Comparison of ENCODE assay signal across 1 cellular context in genomic region chr11:118928108-118928869, GRCh38.
A peak's percentile ranks its signal among the peaks of the same experiment; 100 is the strongest.
TF ChIP-seq lines count a peak whose summit lies in the region.

No MANE protein-coding gene starts in this region.

TF ChIP-seq in GM12878, 131 proteins besides CTCF, POLR2A, EP300 and RAD21 (continued from another document):
- peak; percentile 57 for TF ChIP-seq SKIL (IDR thresholded peaks at IDR 0.05; ENCODE audit: low read depth, poor library complexity, severe bottlenecking)
- TF ChIP-seq ZBED1 (IDR thresholded peaks at IDR 0.05; ENCODE audit: borderline replicate concordance), result no peak
- TF ChIP-seq KLF5 (IDR thresholded peaks at IDR 0.05; ENCODE audit: partially characterized antibody), result peak; percentile 52
- peak; percentile 23; the same call in 1 of the 2 replicates for TF ChIP-seq ZNF207 (IDR thresholded peaks at IDR 0.05; ENCODE audit: borderline replicate concordance)
- TF ChIP-seq TCF12 (IDR thresholded peaks at IDR 0.05; ENCODE audit: low read depth, low read length), result peak; percentile 72
- no peak for TF ChIP-seq TAF1 (IDR thresholded peaks at IDR 0.05; ENCODE audit: borderline replicate concordance, low read depth, low read length)
- TF ChIP-seq SMC3 (IDR thresholded peaks at IDR 0.05; ENCODE audit: borderline replicate concordance, low read length), result peak; percentile 63
- no peak for TF ChIP-seq NRF1 (conservative IDR thresholded peaks at IDR 0.05; ENCODE audit: low read depth, low read length)
- TF ChIP-seq E2F4 (IDR thresholded peaks at IDR 0.05; ENCODE audit: low read depth, low read length), result no peak
- TF ChIP-seq BACH1 (IDR thresholded peaks at IDR 0.05; ENCODE audit: borderline replicate concordance), result peak; percentile 87
